Comparison of ENCODE assay signal across 27 cellular contexts in genomic region chr9:79768199-79768598, GRCh38.
DNase-seq lines count a peak whose midpoint lies in the region; ATAC-seq and TF ChIP-seq lines count a peak whose summit lies in the region.
"Had no signal": no experiment of that assay in that cellular context is flagged by ENCODE, and none has a peak within 500 bp of the region (broad histone marks: within the 10 kb centered on the region; RNA-seq: fewer than 3 reads in every experiment).

No MANE protein-coding gene starts in this region.

- H3K4me3 Mint-ChIP-seq in type B pancreatic cell: peak overlapping the region; percentile 12
- H3K4me3 Mint-ChIP-seq: activated CD8-positive, alpha-beta T cell treated with anti-CD3 and anti-CD28 coated beads, Interleukin-2, amount 10 ng/mL, durations not matched to agents 7 days and 5 days; activated naive CD4-positive, alpha-beta T cell treated with anti-CD3 and anti-CD28 coated beads, Interleukin-2, amount 10 ng/mL, durations not matched to agents 7 days and 5 days; CD4-positive, CD25-positive, alpha-beta regulatory T cell; nephron; T-helper 17 cell had no signal

- no peak overlapping the region for H3K27ac ChIP-seq in SJCRH30
- H3K27ac ChIP-seq: A549, ascending aorta, foreskin keratinocyte had no signal

- peaks cover 13% of the 10 kb centered on the region for H3K4me1 Mint-ChIP-seq in type B pancreatic cell (ENCODE audit: unreplicated experiment)
- H3K4me1 Mint-ChIP-seq: activated naive CD4-positive, alpha-beta T cell treated with anti-CD3 and anti-CD28 coated beads, Interleukin-2, amount 10 ng/mL, durations not matched to agents 7 days and 5 days; CD4-positive, CD25-positive, alpha-beta regulatory T cell had no signal

- intact Hi-C loops in left cardiac atrium (cut with DNase I) (no loop called here), cardiac septum (cut with DNase I) (no loop called here)

- no peak overlapping the region for H3K27ac Mint-ChIP-seq in type B pancreatic cell
- H3K27ac Mint-ChIP-seq: activated CD8-positive, alpha-beta T cell treated with anti-CD3 and anti-CD28 coated beads, Interleukin-2, amount 10 ng/mL, durations not matched to agents 7 days and 5 days; activated naive CD4-positive, alpha-beta T cell treated with anti-CD3 and anti-CD28 coated beads, Interleukin-2, amount 10 ng/mL, durations not matched to agents 7 days and 5 days; CD4-positive, CD25-positive, alpha-beta regulatory T cell; nephron; progenitor cell of endocrine pancreas; T-helper 17 cell had no signal

- no peak overlapping the region for H3K4me3 ChIP-seq in SJCRH30
- H3K4me3 ChIP-seq: A549, ascending aorta had no signal

- ATAC-seq in left cardiac atrium (peak; percentile 64 to 73), HG02678 (IDR thresholded peaks at IDR 0.05; ENCODE audit: unreplicated experiment) (no peak)
- ATAC-seq: A549; activated CD8-positive, alpha-beta T cell treated with anti-CD3 and anti-CD28 coated beads, Interleukin-2, amount 10 ng/mL, durations not matched to agents 7 days and 5 days; foreskin keratinocyte; T-helper 17 cell had no signal

- H3K36me3 Mint-ChIP-seq in type B pancreatic cell: no peaks in the 10 kb centered on the region
- H3K36me3 Mint-ChIP-seq: activated naive CD4-positive, alpha-beta T cell treated with anti-CD3 and anti-CD28 coated beads, Interleukin-2, amount 10 ng/mL, durations not matched to agents 7 days and 5 days; CD4-positive, CD25-positive, alpha-beta regulatory T cell had no signal

- H3K36me3 ChIP-seq in SJCRH30: no peaks in the 10 kb centered on the region
- H3K36me3 ChIP-seq: ascending aorta had no signal

- peaks cover 13% of the 10 kb centered on the region for H3K9me3 Mint-ChIP-seq in type B pancreatic cell
- H3K9me3 Mint-ChIP-seq: activated naive CD4-positive, alpha-beta T cell treated with anti-CD3 and anti-CD28 coated beads, Interleukin-2, amount 10 ng/mL, durations not matched to agents 7 days and 5 days; nephron had no signal

- no peak for TF ChIP-seq CTCF in type B pancreatic cell (conservative IDR thresholded peaks at IDR 0.05)

- H3K27me3 Mint-ChIP-seq in type B pancreatic cell: peaks cover 24% of the 10 kb centered on the region
- H3K27me3 Mint-ChIP-seq: activated naive CD4-positive, alpha-beta T cell treated with anti-CD3 and anti-CD28 coated beads, Interleukin-2, amount 10 ng/mL, durations not matched to agents 7 days and 5 days had no signal

- DNase-seq in left cardiac atrium (no peak), cardiac septum (ENCODE audit: low spot score) (no peak), SJCRH30 (peak; percentile 29 to 39), fibroblast of the conjunctiva (ENCODE audit: low read depth) (peak; percentile 42), type B pancreatic cell (ENCODE audit: extremely low spot score, unreplicated experiment) (no peak), T-helper 1 cell (no peak), NCI-H1930 (lab: John Stamatoyannopoulos, UW) (no peak)
- DNase-seq: activated CD8-positive, alpha-beta T cell treated with anti-CD3 and anti-CD28 coated beads, Interleukin-2, amount 10 ng/mL, durations not matched to agents 7 days and 5 days; activated naive CD4-positive, alpha-beta T cell treated with anti-CD3 and anti-CD28 coated beads, Interleukin-2, amount 10 ng/mL, durations not matched to agents 7 days and 5 days; activated T-cell treated with anti-CD3 and anti-CD28 coated beads, Interleukin-2, amount 50 U/mL, for 48 hours; CD4-positive, CD25-positive, alpha-beta regulatory T cell; DMS53; hypothalamus; Karpas-422; midbrain; NCI-H1105; NCI-H2081 treated with DMSO at 0.1 percent for 48 hours; NCI-H524; SHP77 treated with DMSO at 0.1 percent for 48 hours; stimulated activated CD4-positive, alpha-beta T cell treated with anti-CD3 and anti-CD28 coated beads, Interleukin-4, amount 100 ng/mL, for 24 hours; T-helper 17 cell had no signal

- H3K9me3 ChIP-seq in SJCRH30 (replicated peaks): no peaks in the 10 kb centered on the region
- H3K9me3 ChIP-seq: A549, ascending aorta had no signal

- H3K4me1 ChIP-seq in SJCRH30: peaks cover 2% of the 10 kb centered on the region; the same call in 1 of the 2 replicates
- H3K4me1 ChIP-seq: A549, foreskin keratinocyte had no signal

- no peaks in the 10 kb centered on the region for H3K27me3 ChIP-seq in SJCRH30
- H3K27me3 ChIP-seq: ascending aorta had no signal

Comparison
In these comparisons a context has a peak if more than half of its experiments do, and no peak if none do; other contexts are left out.
1. DNase-seq: peak in SJCRH30 (2 of 2) and fibroblast of the conjunctiva (single experiment); none in left cardiac atrium (single experiment), cardiac septum (single experiment), type B pancreatic cell (single experiment), T-helper 1 cell (0 of 5) and NCI-H1930 (0 of 2).